In the genomic region with DNA sequence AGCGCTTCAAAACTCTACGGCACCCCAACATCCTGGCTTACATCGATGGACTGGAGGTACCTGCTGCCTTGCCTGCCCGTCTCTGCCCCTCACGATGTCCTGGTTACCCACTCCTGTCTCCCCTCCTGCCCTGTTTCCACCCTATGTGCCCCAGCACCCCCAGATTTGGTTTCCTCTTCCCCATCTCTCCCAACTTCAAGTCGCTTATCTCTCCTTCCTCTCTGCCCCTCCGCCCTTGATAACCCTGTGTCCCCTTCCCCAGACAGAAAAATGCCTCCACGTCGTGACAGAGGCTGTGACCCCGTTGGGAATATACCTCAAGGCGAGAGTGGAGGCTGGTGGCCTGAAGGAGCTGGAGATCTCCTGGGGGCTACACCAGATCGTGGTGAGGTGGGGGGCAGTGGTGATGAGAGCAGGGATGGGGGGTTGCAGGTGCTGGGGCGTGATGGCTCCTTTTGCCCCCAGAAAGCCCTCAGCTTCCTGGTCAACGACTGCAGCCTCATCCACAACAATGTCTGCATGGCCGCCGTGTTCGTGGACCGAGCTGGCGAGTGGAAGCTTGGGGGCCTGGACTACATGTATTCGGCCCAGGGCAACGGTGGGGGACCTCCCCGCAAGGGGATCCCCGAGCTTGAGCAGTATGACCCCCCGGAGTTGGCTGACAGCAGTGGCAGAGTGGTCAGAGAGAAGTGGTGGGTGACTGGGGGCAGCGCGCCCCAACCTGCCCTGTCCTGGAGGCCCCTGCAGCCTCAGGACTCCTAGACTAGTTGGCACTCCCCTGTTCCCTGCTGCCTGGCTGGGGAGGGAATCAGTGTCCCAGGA, we compare ENCODE assay signal across 8 cellular contexts. TPM values are rescaled to one million over a fixed set of nuclear protein-coding genes. Genes with fewer than 3 reads are reported as not detected.
DNase-seq lines count a peak whose midpoint lies in the region; ATAC-seq and TF ChIP-seq lines count a peak whose summit lies in the region.

No MANE protein-coding gene starts in this region.

- H3K4me2 ChIP-seq in PC-9, result peak overlapping the region; percentile 100

- H3K27ac Mint-ChIP-seq in CD8-positive, alpha-beta T cell, result peak overlapping the region; percentile 82
- peak overlapping the region; percentile 82 for H3K27ac Mint-ChIP-seq in osteocyte (ENCODE audit: unreplicated experiment)

- no peaks in the 10 kb centered on the region for H3K9me2 ChIP-seq in PC-9 (ENCODE audit: insufficient read depth)

- H3K4me1 Mint-ChIP-seq in CD8-positive, alpha-beta T cell (ENCODE audit: low read depth), result peaks cover 57% of the 10 kb centered on the region
- peaks cover 16% of the 10 kb centered on the region for H3K4me1 Mint-ChIP-seq in osteocyte (ENCODE audit: unreplicated experiment)

- H4K20me1 ChIP-seq in PC-9 (ENCODE audit: insufficient read depth), result peaks cover 8% of the 10 kb centered on the region; the same call in 1 of the 2 replicates

- BruUV-seq in PC-9 (replicated peaks; lab: Mats Ljungman, UMichigan), result TSS peak; percentile 44

- peak overlapping the region; percentile 97 for H2AFZ ChIP-seq in PC-9

- H3K36me3 ChIP-seq in CD8-positive, alpha-beta T cell (ENCODE audit: insufficient read depth, low read length), result peaks cover 15% of the 10 kb centered on the region
- H3K36me3 ChIP-seq in PC-9 (ENCODE audit: low read depth), result peaks cover 29% of the 10 kb centered on the region; the same call in 1 of the 2 replicates

- H3F3A ChIP-seq in PC-9 (ENCODE audit: insufficient read depth, low read depth), result peaks cover 4% of the 10 kb centered on the region; the same call in 1 of the 2 replicates

- H3K79me2 ChIP-seq in PC-9 (ENCODE audit: low read depth), result peaks cover 17% of the 10 kb centered on the region

- no peak for TF ChIP-seq CTCF in CD8-positive, alpha-beta T cell (IDR thresholded peaks at IDR 0.05)
- no peak for TF ChIP-seq CTCF in PC-9 (conservative IDR thresholded peaks at IDR 0.05)
- TF ChIP-seq CTCF in osteocyte (IDR thresholded peaks at IDR 0.05), result no peak

- no peaks in the 10 kb centered on the region for H3K27me3 Mint-ChIP-seq in CD8-positive, alpha-beta T cell (ENCODE audit: low read depth)
- H3K27me3 Mint-ChIP-seq in osteocyte (ENCODE audit: unreplicated experiment), result no peaks in the 10 kb centered on the region

- no peaks in the 10 kb centered on the region for H3K27me3 ChIP-seq in CD8-positive, alpha-beta T cell (ENCODE audit: insufficient read depth, low read length)
- no peaks in the 10 kb centered on the region for H3K27me3 ChIP-seq in PC-9 (ENCODE audit: insufficient read depth, low read depth)

- no peaks in the 10 kb centered on the region for H3K9me3 ChIP-seq in CD8-positive, alpha-beta T cell (ENCODE audit: low read length)
- no peaks in the 10 kb centered on the region for H3K9me3 ChIP-seq in PC-9 (ENCODE audit: insufficient read depth, low read depth)

- CTCF ChIA-PET in CD8-positive, alpha-beta T cell (lab: Charles Lee), result interaction anchor here (1.5 to 4.2 kb wide), 5 partner anchors 11 to 68 kb away, joined by 7 to 27 read pairs (median 9); no protein-coding TSS in a partner anchor
- CTCF ChIA-PET in PC-9 (lab: Charles Lee), result no interaction called here

- peak overlapping the region; percentile 68 for H3K27ac ChIP-seq in CD8-positive, alpha-beta T cell (ENCODE audit: low read depth, low read length)
- H3K27ac ChIP-seq in PC-9 (0 out of 2 replicates have a peak overlapping the region, but pooled peaks have one; percentile 39), epithelial cell of prostate (peak overlapping the region; percentile 49)

- peak overlapping the region; percentile 84 for H3K4me3 Mint-ChIP-seq in CD8-positive, alpha-beta T cell
- H3K4me3 Mint-ChIP-seq in osteocyte (ENCODE audit: unreplicated experiment), result peak overlapping the region; percentile 80

- peak in 1 of 7 experiments; percentile 39 for DNase-seq in CD8-positive, alpha-beta T cell
- DNase-seq in PC-9 (no peak), epithelial cell of prostate (ENCODE audit: low read depth, low spot score) (no peak), osteocyte (ENCODE audit: extremely low spot score, unreplicated experiment) (no peak), anterior cingulate cortex (lab: John Stamatoyannopoulos, UW) (no peak), left colon (no peak), DMS 273 treated with DMSO at 0.1 percent for 48 hours (lab: John Stamatoyannopoulos, UW) (no peak)

- POLR2A ChIA-PET in CD8-positive, alpha-beta T cell (lab: Charles Lee), result interaction anchor here (0.7 to 4.0 kb wide), 19 partner anchors 10 to 333 kb away, joined by 3 to 68 read pairs (median 4); a partner anchor contains a TSS
- POLR2A ChIA-PET in PC-9 (lab: Charles Lee; ENCODE audit: unreplicated experiment), result interaction anchor here (0.8 kb wide), 1 partner anchor 324 kb away, joined by 14 read pairs; no protein-coding TSS in a partner anchor

- intact Hi-C loops in CD8-positive, alpha-beta T cell (cut with DNase I, micrococcal nuclease), result loop anchor here (1.0 to 2.0 kb wide), 5 partner anchors 14 to 89 kb away; a partner anchor contains a TSS
- intact Hi-C loops in PC-9 (cut with micrococcal nuclease; ENCODE audit: unreplicated experiment) (loop anchor here (1.0 to 5.0 kb wide), 2 partner anchors 14 to 46 kb away; a partner anchor contains a TSS), left colon (cut with DNase I, micrococcal nuclease) (no loop called here)

- H3K4me1 ChIP-seq in CD8-positive, alpha-beta T cell (ENCODE audit: insufficient read depth, low read length), result peaks cover 66% of the 10 kb centered on the region
- peaks cover 13% of the 10 kb centered on the region for H3K4me1 ChIP-seq in PC-9 (replicated peaks; ENCODE audit: insufficient read depth)

- no peak for ATAC-seq in CD8-positive, alpha-beta T cell
- ATAC-seq in HG03280 (IDR thresholded peaks at IDR 0.05; ENCODE audit: unreplicated experiment), result no peak
- ATAC-seq in left colon, result no peak

- H3K4me3 ChIP-seq in CD8-positive, alpha-beta T cell (ENCODE audit: low read depth, low read length), result peak overlapping the region; percentile 89
- H3K4me3 ChIP-seq in PC-9, result peak overlapping the region; percentile 100

- H3K9me3 Mint-ChIP-seq in CD8-positive, alpha-beta T cell, result no peaks in the 10 kb centered on the region
- H3K9me3 Mint-ChIP-seq in osteocyte (ENCODE audit: unreplicated experiment), result no peaks in the 10 kb centered on the region

- peaks cover 29% of the 10 kb centered on the region for H3K36me3 Mint-ChIP-seq in CD8-positive, alpha-beta T cell
- H3K36me3 Mint-ChIP-seq in osteocyte (ENCODE audit: unreplicated experiment), result peaks cover 17% of the 10 kb centered on the region

RNA-seq across cellular contexts. Expression of a gene that starts 1.0 kb away (rescaled TPM):
- total RNA-seq in CD8-positive, alpha-beta T cell, result 10 to 100 TPM; 55.8 to 60.4 TPM
- 106 and 135 TPM in 2 replicates for total RNA-seq in PC-9 (2021)
- total RNA-seq in osteocyte, result 103 and 104 TPM in 2 replicates
- 10 to 100 TPM; 58.4 to 70.8 TPM for total RNA-seq in left colon

RNA-seq across cellular contexts. Expression of a gene that starts 27.0 kb away (rescaled TPM):
- total RNA-seq in CD8-positive, alpha-beta T cell, result over 10,000 TPM; 25,886 to 26,729 TPM
- total RNA-seq in PC-9 (2021) (6,494 and 7,852 TPM in 2 replicates), osteocyte (11,843 and 16,538 TPM in 2 replicates), left colon (1,000 to 10,000 TPM; 7,483 to 9,013 TPM)

RNA-seq across cellular contexts. Expression of a gene that starts 32.3 kb away (rescaled TPM):
- 100 to 1,000 TPM; 231 to 246 TPM for total RNA-seq in CD8-positive, alpha-beta T cell
- total RNA-seq in PC-9 (2021), result 455 and 553 TPM in 2 replicates
- total RNA-seq in osteocyte, result 219 and 256 TPM in 2 replicates
- 10 to 100 TPM; 24.9 to 42.9 TPM for total RNA-seq in left colon

RNA-seq across cellular contexts. Expression of a gene that starts 44.4 kb away (rescaled TPM):
- 10 to 100 TPM; 35.6 to 41.4 TPM for total RNA-seq in CD8-positive, alpha-beta T cell
- total RNA-seq in PC-9 (2021), result 51.4 and 53.5 TPM in 2 replicates
- 31.3 and 32.7 TPM in 2 replicates for total RNA-seq in osteocyte
- 10 to 100 TPM; 15.4 to 18.5 TPM for total RNA-seq in left colon

RNA-seq across cellular contexts. Expression of a gene that starts 46.5 kb away (rescaled TPM):
- 10 to 100 TPM; 20.6 to 20.8 TPM for total RNA-seq in CD8-positive, alpha-beta T cell
- total RNA-seq in PC-9 (2021), result 51.7 and 53.3 TPM in 2 replicates
- total RNA-seq in osteocyte, result 84.2 and 92.1 TPM in 2 replicates
- 10 to 100 TPM; 24.4 to 33.8 TPM for total RNA-seq in left colon

Comparison
In these comparisons a context has a peak if more than half of its experiments do, and no peak if none do; other contexts are left out.
1. intact Hi-C loops: an anchor here in CD8-positive, alpha-beta T cell (1.0 to 2.0 kb wide) and PC-9 (1.0 to 5.0 kb wide); none called in left colon.